In genomic region chr21:35142036-35142825, GRCh38 we compare ENCODE assay signal across 14 cellular contexts.
"Had no signal": no experiment of that assay in that cellular context is flagged by ENCODE, and none has a peak within 500 bp of the region (broad histone marks: within the 10 kb centered on the region; RNA-seq: fewer than 3 reads in every experiment).

No MANE protein-coding gene starts in this region.

- H3K27me3 ChIP-seq: foreskin keratinocyte, hepatocyte, sigmoid colon, tibial artery, upper lobe of right lung, vagina had no signal

- H3K4me2 ChIP-seq: hepatocyte had no signal

- H3K9me3 ChIP-seq: sigmoid colon, tibial artery, upper lobe of right lung, vagina had no signal

- DNase-seq: effector memory CD4-positive, alpha-beta T cell; foreskin keratinocyte; head of caudate nucleus; naive thymus-derived CD4-positive, alpha-beta T cell; posterior cingulate gyrus; sigmoid colon; small intestine; stimulated activated CD4-positive, alpha-beta T cell treated with anti-CD3 and anti-CD28 coated beads, Interleukin-2, amount 100 ng/mL, for 48 hours; stimulated activated naive CD4-positive, alpha-beta T cell treated with Interleukin-2 at 50 U/mL for 16 hours; tibial artery; upper lobe of right lung had no signal

- H3K4me3 ChIP-seq: hepatocyte, sigmoid colon, tibial artery, upper lobe of right lung, vagina had no signal

- H3K79me2 ChIP-seq: hepatocyte had no signal

- H3K36me3 ChIP-seq: sigmoid colon, tibial artery, upper lobe of right lung, vagina had no signal

- H2AFZ ChIP-seq: hepatocyte had no signal

- H3K27ac ChIP-seq: foreskin keratinocyte, hepatocyte, sigmoid colon, tibial artery, upper lobe of right lung, vagina had no signal

- FAIRE-seq: endometrium, small intestine had no signal

- H3K4me1 ChIP-seq: sigmoid colon, tibial artery, upper lobe of right lung, vagina had no signal
